Comparison of ENCODE assay signal across 9 cellular contexts in genomic region chr1:72366473-72366872, GRCh38.
A peak's percentile ranks its signal among the peaks of the same experiment; 100 is the strongest.
DNase-seq lines count a peak whose midpoint lies in the region; ATAC-seq and TF ChIP-seq lines count a peak whose summit lies in the region.
"Had no signal": no experiment of that assay in that cellular context is flagged by ENCODE, and none has a peak within 500 bp of the region (broad histone marks: within the 10 kb centered on the region; RNA-seq: fewer than 3 reads in every experiment).

No MANE protein-coding gene starts in this region.

- no peak overlapping the region for H2AFZ ChIP-seq in PC-9

- H3K4me3 ChIP-seq in PC-9 (no peak overlapping the region), fibroblast of villous mesenchyme (ENCODE audit: low read depth, low read length) (no peak overlapping the region)

- intact Hi-C loops in PC-9 (cut with micrococcal nuclease; ENCODE audit: unreplicated experiment): no loop called here

- no peaks in the 10 kb centered on the region for H3K9me3 ChIP-seq in PC-9 (ENCODE audit: insufficient read depth, low read depth)

- DNase-seq in ACHN (peak; percentile 30), HS-5 (ENCODE audit: low read depth) (peak; percentile 46), PC-9 (peak; percentile 11 to 76), fibroblast of villous mesenchyme (ENCODE audit: low read depth) (peak; percentile 54), NCI-H526 (lab: John Stamatoyannopoulos, UW) (no peak), inferior parietal cortex (ENCODE audit: extremely low spot score) (no peak)
- DNase-seq in activated CD4-positive, alpha-beta T cell treated with anti-CD3 and anti-CD28 coated beads, Interleukin-2, amount 50 U/mL, for 1 hour: no peak
- DNase-seq: CD4-positive, alpha-beta T cell had no signal

- POLR2A ChIA-PET in PC-9 (lab: Charles Lee; ENCODE audit: unreplicated experiment): no interaction called here

- in situ Hi-C loops in ACHN (cut with HindIII; ENCODE audit: low pct_ligation_motif_present, low pct_unique_long_range_greater_than_20kb, low sequenced_read_pairs): no loop called here

- peaks cover 18% of the 10 kb centered on the region; the same call in 1 of the 2 replicates for H3K4me1 ChIP-seq in PC-9 (replicated peaks; ENCODE audit: insufficient read depth)

- BruUV-seq in PC-9 (replicated peaks; lab: Mats Ljungman, UMichigan): no TSS peak

- ATAC-seq in HG03025 (IDR thresholded peaks at IDR 0.05; ENCODE audit: low FRiP score, unreplicated experiment): no peak

- H3K79me2 ChIP-seq in PC-9 (ENCODE audit: low read depth): no peaks in the 10 kb centered on the region

- no peaks in the 10 kb centered on the region for H4K20me1 ChIP-seq in PC-9 (ENCODE audit: insufficient read depth)

- CTCF ChIA-PET in PC-9 (lab: Charles Lee): no interaction called here

- H3K36me3 ChIP-seq in PC-9 (ENCODE audit: low read depth): no peaks in the 10 kb centered on the region

- no peak for TF ChIP-seq CTCF in PC-9 (conservative IDR thresholded peaks at IDR 0.05)
- TF ChIP-seq CTCF in fibroblast of villous mesenchyme (IDR thresholded peaks at IDR 0.05; ENCODE audit: insufficient read depth, low read depth, low read length): no peak

- no peak overlapping the region for H3K4me2 ChIP-seq in PC-9

- H3F3A ChIP-seq in PC-9 (ENCODE audit: insufficient read depth, low read depth): no peaks in the 10 kb centered on the region; the same call in 1 of the 2 replicates

- no peaks in the 10 kb centered on the region for H3K9me2 ChIP-seq in PC-9 (ENCODE audit: insufficient read depth)

- no peak overlapping the region for H3K27ac ChIP-seq in PC-9

- no peaks in the 10 kb centered on the region for H3K27me3 ChIP-seq in PC-9 (ENCODE audit: insufficient read depth, low read depth)

Comparison
In these comparisons a context has a peak if more than half of its experiments do, and no peak if none do; other contexts are left out.
1. DNase-seq: peak in ACHN (single experiment), HS-5 (single experiment), PC-9 (2 of 2) and fibroblast of villous mesenchyme (single experiment); none in NCI-H526 (0 of 2), inferior parietal cortex (single experiment) and activated CD4-positive, alpha-beta T cell treated with anti-CD3 and anti-CD28 coated beads, Interleukin-2, amount 50 U/mL, for 1 hour (single experiment).